ENCODE assay signal across 8 cellular contexts in the genomic region with DNA sequence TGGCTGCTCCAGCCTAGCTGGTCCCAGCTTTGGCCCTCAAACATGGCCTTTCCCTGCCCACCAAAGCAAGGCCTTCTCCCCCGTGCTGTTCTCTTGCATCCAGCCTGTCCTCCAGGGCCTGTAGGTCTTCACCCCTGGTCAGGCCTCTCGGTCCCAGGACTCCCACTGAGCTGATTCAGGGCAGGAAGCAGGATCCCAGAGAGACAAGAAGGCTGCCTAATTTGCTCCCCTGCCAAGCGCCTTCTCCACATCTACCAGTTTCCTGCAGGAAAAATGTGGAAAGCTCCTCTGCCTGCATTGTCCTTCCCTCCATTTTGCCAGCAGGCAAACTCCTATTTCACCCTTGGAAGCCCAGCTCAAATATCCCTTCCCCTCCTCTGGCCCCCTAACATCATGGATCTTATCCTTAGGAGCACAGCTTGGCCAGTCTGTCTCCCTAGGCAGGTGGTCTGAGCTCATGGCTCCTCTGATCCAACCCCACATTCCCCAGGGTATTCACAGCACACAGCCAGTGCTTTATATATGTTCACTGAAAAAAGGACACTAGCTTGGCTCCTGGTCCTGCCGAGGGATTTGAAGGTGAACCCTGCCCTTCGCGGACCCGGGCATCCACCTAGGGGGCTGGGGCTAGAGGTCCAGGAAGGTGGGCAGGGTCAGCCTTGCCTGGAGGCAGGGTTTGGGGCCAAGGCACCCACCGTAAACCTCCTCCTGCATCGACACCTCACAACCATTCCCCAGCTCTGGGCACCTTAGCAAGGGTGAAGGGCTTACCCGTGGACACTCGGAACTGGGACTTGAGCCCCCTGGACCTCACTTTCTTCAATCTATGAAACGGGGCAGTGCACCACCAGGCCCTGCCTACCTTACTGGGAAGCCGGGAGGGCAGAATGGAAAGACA. TPM values are rescaled to one million over a fixed set of nuclear protein-coding genes. Genes with fewer than 3 reads are reported as not detected.
A peak's percentile ranks its signal among the peaks of the same experiment; 100 is the strongest.
DNase-seq lines count a peak whose midpoint lies in the region; ATAC-seq lines count a peak whose summit lies in the region.

No MANE protein-coding gene starts in this region.

- H3K9me3 Mint-ChIP-seq in activated naive CD4-positive, alpha-beta T cell treated with anti-CD3 and anti-CD28 coated beads, Interleukin-2, amount 10 ng/mL, durations not matched to agents 7 days and 5 days: no peaks in the 10 kb centered on the region
- no peaks in the 10 kb centered on the region for H3K9me3 Mint-ChIP-seq in activated T-cell treated with anti-CD3 and anti-CD28 coated beads, Interleukin-2, amount 50 U/mL, for 72 hours
- H3K9me3 Mint-ChIP-seq in stimulated activated naive B cell treated with anti-CD40 and anti-IgM and Interleukin-4, amounts not matched to agents 10 μg/mL and 1 μg/mL and 100 μg/mL, for 72 hours: no peaks in the 10 kb centered on the region

- H3K36me3 Mint-ChIP-seq in activated naive CD4-positive, alpha-beta T cell treated with anti-CD3 and anti-CD28 coated beads, Interleukin-2, amount 10 ng/mL, durations not matched to agents 7 days and 5 days: peaks cover 42% of the 10 kb centered on the region
- peaks cover 13 to 20% of the 10 kb centered on the region in 2 donors for H3K36me3 Mint-ChIP-seq in activated T-cell treated with anti-CD3 and anti-CD28 coated beads, Interleukin-2, amount 50 U/mL, for 72 hours (ENCODE audit: insufficient read depth in 2 of 2)
- peaks cover 20 to 42% of the 10 kb centered on the region in 2 donors for H3K36me3 Mint-ChIP-seq in stimulated activated naive B cell treated with anti-CD40 and anti-IgM and Interleukin-4, amounts not matched to agents 10 μg/mL and 1 μg/mL and 100 μg/mL, for 72 hours

- H3K27me3 Mint-ChIP-seq in activated naive CD4-positive, alpha-beta T cell treated with anti-CD3 and anti-CD28 coated beads, Interleukin-2, amount 10 ng/mL, durations not matched to agents 7 days and 5 days: peaks cover 5% of the 10 kb centered on the region
- no peaks in the 10 kb centered on the region for H3K27me3 Mint-ChIP-seq in activated T-cell treated with anti-CD3 and anti-CD28 coated beads, Interleukin-2, amount 50 U/mL, for 72 hours (ENCODE audit: low read depth)
- no peaks in the 10 kb centered on the region for H3K27me3 Mint-ChIP-seq in stimulated activated naive B cell treated with anti-CD40 and anti-IgM and Interleukin-4, amounts not matched to agents 10 μg/mL and 1 μg/mL and 100 μg/mL, for 72 hours

- H3K4me1 Mint-ChIP-seq in activated naive CD4-positive, alpha-beta T cell treated with anti-CD3 and anti-CD28 coated beads, Interleukin-2, amount 10 ng/mL, durations not matched to agents 7 days and 5 days: peaks cover 38% of the 10 kb centered on the region
- H3K4me1 Mint-ChIP-seq in activated T-cell treated with anti-CD3 and anti-CD28 coated beads, Interleukin-2, amount 50 U/mL, for 72 hours (ENCODE audit: low read depth): peaks cover 42% of the 10 kb centered on the region
- peaks cover 25 to 41% of the 10 kb centered on the region in 2 donors for H3K4me1 Mint-ChIP-seq in stimulated activated naive B cell treated with anti-CD40 and anti-IgM and Interleukin-4, amounts not matched to agents 10 μg/mL and 1 μg/mL and 100 μg/mL, for 72 hours

- H3K4me3 ChIP-seq in iPS-18c (ENCODE audit: insufficient read depth, low read depth, low read length): peak overlapping the region; percentile 99

- no peak for DNase-seq in activated naive CD4-positive, alpha-beta T cell treated with anti-CD3 and anti-CD28 coated beads, Interleukin-2, amount 10 ng/mL, durations not matched to agents 7 days and 5 days
- DNase-seq in activated naive CD4-positive, alpha-beta T cell (lab: John Stamatoyannopoulos, UW): no peak
- DNase-seq in activated T-cell treated with anti-CD3 and anti-CD28 coated beads, Interleukin-2, amount 50 U/mL, for 72 hours: no peak
- DNase-seq in stimulated activated naive B cell treated with anti-CD40 and anti-IgM and Interleukin-4, amounts not matched to agents 10 μg/mL and 1 μg/mL and 100 μg/mL, for 72 hours: no peak
- DNase-seq in UCSD-AML1 (lab: John Stamatoyannopoulos, UW; ENCODE audit: unreplicated experiment): no peak

- ATAC-seq in activated T-cell treated with anti-CD3 and anti-CD28 coated beads, Interleukin-2, amount 50 U/mL, for 72 hours (replicated peaks in 1 of 2): no peak
- no peak for ATAC-seq in stimulated activated naive B cell treated with anti-CD40 and anti-IgM and Interleukin-4, amounts not matched to agents 10 μg/mL and 1 μg/mL and 100 μg/mL, for 72 hours (replicated peaks)
- ATAC-seq in GM21825 (IDR thresholded peaks at IDR 0.05; ENCODE audit: unreplicated experiment) (no peak), GM18868 (IDR thresholded peaks at IDR 0.05; ENCODE audit: unreplicated experiment) (no peak)

- no peaks in the 10 kb centered on the region for H3K9me3 ChIP-seq in iPS-18c (ENCODE audit: control insufficient read depth, insufficient read depth, low read length)

- peak overlapping the region; percentile 96 for H3K27ac Mint-ChIP-seq in activated naive CD4-positive, alpha-beta T cell treated with anti-CD3 and anti-CD28 coated beads, Interleukin-2, amount 10 ng/mL, durations not matched to agents 7 days and 5 days
- H3K27ac Mint-ChIP-seq in activated T-cell treated with anti-CD3 and anti-CD28 coated beads, Interleukin-2, amount 50 U/mL, for 72 hours: peak overlapping the region; percentile 93
- peak overlapping the region; percentile 98 for H3K27ac Mint-ChIP-seq in stimulated activated naive B cell treated with anti-CD40 and anti-IgM and Interleukin-4, amounts not matched to agents 10 μg/mL and 1 μg/mL and 100 μg/mL, for 72 hours

- CTCF ChIA-PET in activated naive CD4-positive, alpha-beta T cell treated with anti-CD3 and anti-CD28 coated beads, Interleukin-2, amount 10 ng/mL, durations not matched to agents 7 days and 5 days (lab: Charles Lee): interaction anchor here (1.4 kb wide), 1 partner anchor 10 kb away, joined by 5 read pairs; no protein-coding TSS in a partner anchor

- H3K4me3 Mint-ChIP-seq in activated naive CD4-positive, alpha-beta T cell treated with anti-CD3 and anti-CD28 coated beads, Interleukin-2, amount 10 ng/mL, durations not matched to agents 7 days and 5 days: peak overlapping the region; percentile 84
- H3K4me3 Mint-ChIP-seq in activated T-cell treated with anti-CD3 and anti-CD28 coated beads, Interleukin-2, amount 50 U/mL, for 72 hours: peak overlapping the region; percentile 81 to 98
- peak overlapping the region; percentile 88 to 91 for H3K4me3 Mint-ChIP-seq in stimulated activated naive B cell treated with anti-CD40 and anti-IgM and Interleukin-4, amounts not matched to agents 10 μg/mL and 1 μg/mL and 100 μg/mL, for 72 hours

RNA-seq across cellular contexts. Expression of a gene that starts 1.0 kb away (rescaled TPM):
- 10 to 100 TPM; 22.4 to 29.4 TPM for total RNA-seq in activated T-cell treated with anti-CD3 and anti-CD28 coated beads, Interleukin-2, amount 50 U/mL, for 72 hours

RNA-seq across cellular contexts. Expression of a gene that starts 1.3 kb away (rescaled TPM):
- 100 to 1,000 TPM; 279 to 285 TPM for total RNA-seq in activated T-cell treated with anti-CD3 and anti-CD28 coated beads, Interleukin-2, amount 50 U/mL, for 72 hours

RNA-seq across cellular contexts. Expression of a gene that starts 39.6 kb away (rescaled TPM):
- under 1 TPM; 0.41 to 0.79 TPM for total RNA-seq in activated T-cell treated with anti-CD3 and anti-CD28 coated beads, Interleukin-2, amount 50 U/mL, for 72 hours

RNA-seq across cellular contexts. Expression of a gene that starts 48.7 kb away (rescaled TPM):
- total RNA-seq in activated T-cell treated with anti-CD3 and anti-CD28 coated beads, Interleukin-2, amount 50 U/mL, for 72 hours: under 1 TPM in 1 of 2 donors, not detected in 1; 0.84 TPM
